1 cellular context compared by ENCODE assay signal in the genomic region with DNA sequence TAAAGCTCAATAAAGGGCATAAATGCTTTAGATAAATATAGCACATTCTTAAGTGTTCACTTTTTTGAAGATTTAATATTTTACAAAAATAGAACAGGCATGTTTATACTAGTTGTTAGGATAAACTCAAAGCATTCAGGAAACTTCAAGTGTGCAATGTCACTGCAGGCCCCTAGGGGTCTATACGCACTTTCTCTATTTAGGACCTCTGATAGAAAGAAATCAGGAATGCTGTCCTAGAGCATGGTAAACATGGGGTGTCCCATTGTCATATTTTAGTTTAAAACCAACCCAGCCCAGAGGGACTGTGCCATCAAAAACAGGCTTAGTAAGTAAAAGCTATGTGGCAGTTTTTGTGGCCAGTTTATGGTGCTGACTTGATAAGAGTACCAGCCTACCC.
TF ChIP-seq lines count a peak whose summit lies in the region.

No MANE protein-coding gene starts in this region.

TF ChIP-seq in GM23338, 12 proteins besides CTCF, POLR2A, EP300 and RAD21 (continued from another document):
- TF ChIP-seq REST (IDR thresholded peaks at IDR 0.05; ENCODE audit: unreplicated experiment): no peak
- TF ChIP-seq POLR2AphosphoS5 (IDR thresholded peaks at IDR 0.05; ENCODE audit: low read depth): no peak
- TF ChIP-seq, protein P1, sequence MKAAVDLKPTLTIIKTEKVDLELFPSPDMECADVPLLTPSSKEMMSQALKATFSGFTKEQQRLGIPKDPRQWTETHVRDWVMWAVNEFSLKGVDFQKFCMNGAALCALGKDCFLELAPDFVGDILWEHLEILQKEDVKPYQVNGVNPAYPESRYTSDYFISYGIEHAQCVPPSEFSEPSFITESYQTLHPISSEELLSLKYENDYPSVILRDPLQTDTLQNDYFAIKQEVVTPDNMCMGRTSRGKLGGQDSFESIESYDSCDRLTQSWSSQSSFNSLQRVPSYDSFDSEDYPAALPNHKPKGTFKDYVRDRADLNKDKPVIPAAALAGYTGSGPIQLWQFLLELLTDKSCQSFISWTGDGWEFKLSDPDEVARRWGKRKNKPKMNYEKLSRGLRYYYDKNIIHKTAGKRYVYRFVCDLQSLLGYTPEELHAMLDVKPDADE (IDR thresholded peaks at IDR 0.05): no peak
- TF ChIP-seq CREB1 (CRISPR knock-in tag; IDR thresholded peaks at IDR 0.05; ENCODE audit: low read depth): no peak
- TF ChIP-seq ZNF331 (CRISPR knock-in tag; IDR thresholded peaks at IDR 0.05; ENCODE audit: low read depth): no peak
- TF ChIP-seq, protein P2, sequence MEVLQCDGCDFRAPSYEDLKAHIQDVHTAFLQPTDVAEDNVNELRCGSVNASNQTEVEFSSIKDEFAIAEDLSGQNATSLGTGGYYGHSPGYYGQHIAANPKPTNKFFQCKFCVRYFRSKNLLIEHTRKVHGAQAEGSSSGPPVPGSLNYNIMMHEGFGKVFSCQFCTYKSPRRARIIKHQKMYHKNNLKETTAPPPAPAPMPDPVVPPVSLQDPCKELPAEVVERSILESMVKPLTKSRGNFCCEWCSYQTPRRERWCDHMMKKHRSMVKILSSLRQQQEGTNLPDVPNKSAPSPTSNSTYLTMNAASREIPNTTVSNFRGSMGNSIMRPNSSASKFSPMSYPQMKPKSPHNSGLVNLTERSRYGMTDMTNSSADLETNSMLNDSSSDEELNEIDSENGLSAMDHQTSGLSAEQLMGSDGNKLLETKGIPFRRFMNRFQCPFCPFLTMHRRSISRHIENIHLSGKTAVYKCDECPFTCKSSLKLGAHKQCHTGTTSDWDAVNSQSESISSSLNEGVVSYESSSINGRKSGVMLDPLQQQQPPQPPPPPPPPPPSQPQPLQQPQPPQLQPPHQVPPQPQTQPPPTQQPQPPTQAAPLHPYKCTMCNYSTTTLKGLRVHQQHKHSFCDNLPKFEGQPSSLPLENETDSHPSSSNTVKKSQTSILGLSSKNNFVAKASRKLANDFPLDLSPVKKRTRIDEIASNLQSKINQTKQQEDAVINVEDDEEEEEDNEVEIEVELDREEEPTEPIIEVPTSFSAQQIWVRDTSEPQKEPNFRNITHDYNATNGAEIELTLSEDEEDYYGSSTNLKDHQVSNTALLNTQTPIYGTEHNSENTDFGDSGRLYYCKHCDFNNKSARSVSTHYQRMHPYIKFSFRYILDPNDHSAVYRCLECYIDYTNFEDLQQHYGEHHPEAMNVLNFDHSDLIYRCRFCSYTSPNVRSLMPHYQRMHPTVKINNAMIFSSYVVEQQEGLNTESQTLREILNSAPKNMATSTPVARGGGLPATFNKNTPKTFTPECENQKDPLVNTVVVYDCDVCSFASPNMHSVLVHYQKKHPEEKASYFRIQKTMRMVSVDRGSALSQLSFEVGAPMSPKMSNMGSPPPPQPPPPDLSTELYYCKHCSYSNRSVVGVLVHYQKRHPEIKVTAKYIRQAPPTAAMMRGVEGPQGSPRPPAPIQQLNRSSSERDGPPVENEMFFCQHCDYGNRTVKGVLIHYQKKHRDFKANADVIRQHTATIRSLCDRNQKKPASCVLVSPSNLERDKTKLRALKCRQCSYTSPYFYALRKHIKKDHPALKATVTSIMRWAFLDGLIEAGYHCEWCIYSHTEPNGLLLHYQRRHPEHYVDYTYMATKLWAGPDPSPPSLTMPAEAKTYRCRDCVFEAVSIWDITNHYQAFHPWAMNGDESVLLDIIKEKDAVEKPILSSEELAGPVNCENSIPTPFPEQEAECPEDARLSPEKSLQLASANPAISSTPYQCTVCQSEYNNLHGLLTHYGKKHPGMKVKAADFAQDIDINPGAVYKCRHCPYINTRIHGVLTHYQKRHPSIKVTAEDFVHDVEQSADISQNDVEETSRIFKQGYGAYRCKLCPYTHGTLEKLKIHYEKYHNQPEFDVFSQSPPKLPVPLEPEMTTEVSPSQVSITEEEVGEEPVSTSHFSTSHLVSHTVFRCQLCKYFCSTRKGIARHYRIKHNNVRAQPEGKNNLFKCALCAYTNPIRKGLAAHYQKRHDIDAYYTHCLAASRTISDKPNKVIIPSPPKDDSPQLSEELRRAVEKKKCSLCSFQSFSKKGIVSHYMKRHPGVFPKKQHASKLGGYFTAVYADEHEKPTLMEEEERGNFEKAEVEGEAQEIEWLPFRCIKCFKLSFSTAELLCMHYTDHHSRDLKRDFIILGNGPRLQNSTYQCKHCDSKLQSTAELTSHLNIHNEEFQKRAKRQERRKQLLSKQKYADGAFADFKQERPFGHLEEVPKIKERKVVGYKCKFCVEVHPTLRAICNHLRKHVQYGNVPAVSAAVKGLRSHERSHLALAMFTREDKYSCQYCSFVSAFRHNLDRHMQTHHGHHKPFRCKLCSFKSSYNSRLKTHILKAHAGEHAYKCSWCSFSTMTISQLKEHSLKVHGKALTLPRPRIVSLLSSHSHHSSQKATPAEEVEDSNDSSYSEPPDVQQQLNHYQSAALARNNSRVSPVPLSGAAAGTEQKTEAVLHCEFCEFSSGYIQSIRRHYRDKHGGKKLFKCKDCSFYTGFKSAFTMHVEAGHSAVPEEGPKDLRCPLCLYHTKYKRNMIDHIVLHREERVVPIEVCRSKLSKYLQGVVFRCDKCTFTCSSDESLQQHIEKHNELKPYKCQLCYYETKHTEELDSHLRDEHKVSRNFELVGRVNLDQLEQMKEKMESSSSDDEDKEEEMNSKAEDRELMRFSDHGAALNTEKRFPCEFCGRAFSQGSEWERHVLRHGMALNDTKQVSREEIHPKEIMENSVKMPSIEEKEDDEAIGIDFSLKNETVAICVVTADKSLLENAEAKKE (CRISPR knock-in tag; IDR thresholded peaks at IDR 0.05): no peak
- TF ChIP-seq JUNB (IDR thresholded peaks at IDR 0.05; ENCODE audit: unreplicated experiment): no peak
